In the genomic region with DNA sequence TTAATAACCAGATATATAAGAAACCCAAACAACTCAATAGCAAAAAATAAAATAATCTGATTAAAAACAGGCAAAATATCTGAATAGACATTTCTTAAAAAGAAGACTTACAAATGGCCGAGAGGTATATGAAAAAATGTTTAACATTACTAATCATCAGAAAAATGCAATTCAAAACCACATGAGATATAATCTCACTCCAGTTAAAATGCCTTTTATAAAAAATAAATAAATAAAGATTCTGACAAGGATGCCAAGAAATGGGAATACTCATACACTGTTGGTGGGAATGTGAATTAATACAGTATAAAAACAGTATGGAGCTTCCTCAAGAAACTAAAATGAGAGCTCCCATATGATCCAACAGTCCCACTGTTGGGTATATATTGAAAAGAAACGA, we compare ENCODE assay signal across 17 cellular contexts. TPM values are rescaled to one million over a fixed set of nuclear protein-coding genes. Genes with fewer than 3 reads are reported as not detected.
DNase-seq lines count a peak whose midpoint lies in the region; ATAC-seq, FAIRE-seq and TF ChIP-seq lines count a peak whose summit lies in the region.
"Had no signal": no experiment of that assay in that cellular context is flagged by ENCODE, and none has a peak within 500 bp of the region (broad histone marks: within the 10 kb centered on the region; RNA-seq: fewer than 3 reads in every experiment).

No MANE protein-coding gene starts in this region.

- H3K79me2 ChIP-seq in astrocyte (ENCODE audit: insufficient read depth, low read length) = no peaks in the 10 kb centered on the region

- TF ChIP-seq CTCF in astrocyte (IDR thresholded peaks at IDR 0.05; ENCODE audit: insufficient read depth, low read depth, low read length) = no peak

- no peaks in the 10 kb centered on the region for H3K36me3 Mint-ChIP-seq in astrocyte (ENCODE audit: low read depth, unreplicated experiment)
- no peaks in the 10 kb centered on the region for H3K36me3 Mint-ChIP-seq in activated T-cell treated with anti-CD3 and anti-CD28 coated beads, Interleukin-2, amount 50 U/mL, for 24 hours (ENCODE audit: low read depth)

- H3K9ac ChIP-seq in astrocyte (ENCODE audit: low read length) = no peak overlapping the region
- H3K9ac ChIP-seq: BLaER1 had no signal

- peaks cover 10% of the 10 kb centered on the region for H3K4me1 Mint-ChIP-seq in astrocyte (ENCODE audit: low read depth, unreplicated experiment)
- peaks cover 31% of the 10 kb centered on the region for H3K4me1 Mint-ChIP-seq in activated T-cell treated with anti-CD3 and anti-CD28 coated beads, Interleukin-2, amount 50 U/mL, for 24 hours (ENCODE audit: low read depth)

- peaks cover 13% of the 10 kb centered on the region for H3K9me3 Mint-ChIP-seq in astrocyte (ENCODE audit: unreplicated experiment)
- no peaks in the 10 kb centered on the region for H3K9me3 Mint-ChIP-seq in activated T-cell treated with anti-CD3 and anti-CD28 coated beads, Interleukin-2, amount 50 U/mL, for 24 hours

- no peaks in the 10 kb centered on the region for H3K9me3 ChIP-seq in astrocyte (ENCODE audit: insufficient read depth, low read depth, low read length)

- no peaks in the 10 kb centered on the region for H3K36me3 ChIP-seq in astrocyte (ENCODE audit: insufficient read depth, low read length)
- H3K36me3 ChIP-seq: BLaER1 had no signal

- no peak for FAIRE-seq in astrocyte (lab: Jason Lieb, UNC)
- FAIRE-seq: G401.6, GM12891, HepG2, HTR-8/SVneo had no signal

- no peak overlapping the region for H3K4me3 ChIP-seq in astrocyte (ENCODE audit: insufficient read depth, low read depth, low read length)
- H3K4me3 ChIP-seq: BLaER1, GM23338 had no signal

- no peak for ATAC-seq in HG03175 (IDR thresholded peaks at IDR 0.05; ENCODE audit: unreplicated experiment)
- ATAC-seq: GM23338, HepG2 had no signal

- H3K27me3 ChIP-seq in astrocyte (ENCODE audit: insufficient read depth, low read length) = no peaks in the 10 kb centered on the region
- H3K27me3 ChIP-seq: BLaER1 had no signal

- H3K4me2 ChIP-seq in astrocyte (ENCODE audit: low read length) = no peak overlapping the region
- H3K4me2 ChIP-seq: BLaER1, GM23338 had no signal

- no peak overlapping the region for H3K27ac Mint-ChIP-seq in astrocyte (ENCODE audit: unreplicated experiment)
- H3K27ac Mint-ChIP-seq in activated T-cell treated with anti-CD3 and anti-CD28 coated beads, Interleukin-2, amount 50 U/mL, for 24 hours = no peak overlapping the region
- H3K27ac Mint-ChIP-seq: GM23338 had no signal

- H4K20me1 ChIP-seq in astrocyte (ENCODE audit: insufficient read depth, low read length) = no peaks in the 10 kb centered on the region
- H4K20me1 ChIP-seq: BLaER1 had no signal

- H2AFZ ChIP-seq in astrocyte (ENCODE audit: low read depth, low read length) = no peak overlapping the region
- H2AFZ ChIP-seq: GM23338 had no signal

- DNase-seq in EL = peak; percentile 57
- DNase-seq in M059J (ENCODE audit: low read depth) = peak; percentile 58
- DNase-seq in astrocyte (ENCODE audit: low read depth) = peak; percentile 50
- DNase-seq in activated T-cell treated with anti-CD3 and anti-CD28 coated beads, Interleukin-2, amount 50 U/mL, for 24 hours = no peak
- DNase-seq in stimulated activated CD4-positive, alpha-beta T cell treated with anti-CD3 and anti-CD28 coated beads, Interleukin-4, amount 100 ng/mL, for 4 hours = no peak
- DNase-seq in mesenteric fat pad (ENCODE audit: low spot score) = no peak
- DNase-seq: Caco-2; CD8-positive, alpha-beta memory T cell; H7 had no signal

- H3K27me3 Mint-ChIP-seq in astrocyte (ENCODE audit: low read depth, unreplicated experiment) = peaks cover 2% of the 10 kb centered on the region
- no peaks in the 10 kb centered on the region for H3K27me3 Mint-ChIP-seq in activated T-cell treated with anti-CD3 and anti-CD28 coated beads, Interleukin-2, amount 50 U/mL, for 24 hours
- H3K27me3 Mint-ChIP-seq: CD8-positive, alpha-beta memory T cell had no signal

- no peak overlapping the region for H3K27ac ChIP-seq in astrocyte (ENCODE audit: low read depth, low read length)
- H3K27ac ChIP-seq: BLaER1 had no signal

- no peak overlapping the region for H3K4me3 Mint-ChIP-seq in astrocyte (ENCODE audit: unreplicated experiment)
- no peak overlapping the region for H3K4me3 Mint-ChIP-seq in activated T-cell treated with anti-CD3 and anti-CD28 coated beads, Interleukin-2, amount 50 U/mL, for 24 hours
- H3K4me3 Mint-ChIP-seq: GM23338 had no signal

- peaks cover 12% of the 10 kb centered on the region for H3K4me1 ChIP-seq in astrocyte (ENCODE audit: insufficient read depth, low read length)
- H3K4me1 ChIP-seq: Caco-2 had no signal

RNA-seq across cellular contexts. Expression of a gene that starts 33.9 kb away (rescaled TPM):
- total RNA-seq in M059J (2014; rRNA removed; shearing (Covaris generic)) = not detected in 2 replicates
- total RNA-seq in astrocyte (not detected in 2 replicates), mesenteric fat pad (not detected)
- total RNA-seq: A673; Caco-2; CD8-positive, alpha-beta memory T cell; GM23338; H7; HepG2 had no signal

RNA-seq across cellular contexts. Expression of a gene that starts 47.6 kb away (rescaled TPM):
- total RNA-seq in M059J (2014; rRNA removed; shearing (Covaris generic)) = not detected in 2 replicates
- total RNA-seq in astrocyte (not detected in 2 replicates), mesenteric fat pad (not detected)
- total RNA-seq: A673; Caco-2; CD8-positive, alpha-beta memory T cell; GM23338; H7; HepG2 had no signal

Comparison
In these comparisons a context has a peak if more than half of its experiments do, and no peak if none do; other contexts are left out.
1. DNase-seq: peak in EL (single experiment), M059J (single experiment) and astrocyte (single experiment); none in activated T-cell treated with anti-CD3 and anti-CD28 coated beads, Interleukin-2, amount 50 U/mL, for 24 hours (single experiment), stimulated activated CD4-positive, alpha-beta T cell treated with anti-CD3 and anti-CD28 coated beads, Interleukin-4, amount 100 ng/mL, for 4 hours (0 of 2) and mesenteric fat pad (single experiment).